18 cellular contexts compared by ENCODE assay signal in the genomic region with DNA sequence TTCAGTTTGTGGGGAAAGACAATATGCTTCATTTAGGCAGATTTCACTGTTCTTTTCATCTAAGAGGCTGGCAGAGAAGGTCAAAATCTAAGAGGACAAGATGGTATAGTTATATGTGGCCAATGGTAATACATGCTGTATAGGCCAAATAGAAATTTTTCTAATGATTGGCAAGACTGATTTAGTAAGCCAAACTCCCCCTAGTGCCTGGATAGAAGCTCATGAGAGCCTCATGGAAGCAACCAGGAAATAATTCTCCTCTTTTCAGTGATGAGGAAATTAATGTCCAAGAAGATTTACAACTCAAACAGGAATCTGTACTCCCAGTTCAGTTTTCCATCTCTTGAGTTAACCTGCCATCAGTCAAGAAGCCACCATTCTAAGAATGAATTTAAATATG.
DNase-seq lines count a peak whose midpoint lies in the region; ATAC-seq and TF ChIP-seq lines count a peak whose summit lies in the region.
"Had no signal": no experiment of that assay in that cellular context is flagged by ENCODE, and none has a peak within 500 bp of the region (broad histone marks: within the 10 kb centered on the region; RNA-seq: fewer than 3 reads in every experiment).

No MANE protein-coding gene starts in this region.

- no peaks in the 10 kb centered on the region for H3K4me1 ChIP-seq in DOHH2 (ENCODE audit: control insufficient read depth, low read length)

- H4K20me1 ChIP-seq in DOHH2 (ENCODE audit: control insufficient read depth, insufficient read depth, low read depth, low read length): no peaks in the 10 kb centered on the region

- TF ChIP-seq CTCF in DOHH2 (IDR thresholded peaks at IDR 0.05; ENCODE audit: low read depth, low read length, poor library complexity, severe bottlenecking): peak; percentile 11
- TF ChIP-seq CTCF in WERI-Rb-1 (IDR thresholded peaks at IDR 0.05; ENCODE audit: low read depth, low read length): 0 out of 2 replicates have a peak, but pooled peaks have one; percentile 1

- H3K9me3 ChIP-seq in DOHH2 (ENCODE audit: control insufficient read depth, insufficient read depth, low read length) (no peaks in the 10 kb centered on the region), WERI-Rb-1 (ENCODE audit: severe bottlenecking) (no peaks in the 10 kb centered on the region)

- no peak overlapping the region for H3K4me2 ChIP-seq in DOHH2 (ENCODE audit: low read length)
- H3K4me2 ChIP-seq: PC-9 had no signal

- in situ Hi-C loops in ACHN (cut with HindIII; ENCODE audit: low pct_ligation_motif_present, low pct_unique_long_range_greater_than_20kb, low sequenced_read_pairs): no loop called here

- H3K27ac ChIP-seq in DOHH2 (ENCODE audit: low read depth, low read length): no peak overlapping the region
- no peak overlapping the region for H3K27ac ChIP-seq in WERI-Rb-1
- H3K27ac ChIP-seq: PC-9 had no signal

- H3K4me3 ChIP-seq in DOHH2 (ENCODE audit: low read length) (no peak overlapping the region), WERI-Rb-1 (ENCODE audit: low read depth, low read length) (no peak overlapping the region)
- H3K4me3 ChIP-seq: PC-9 had no signal

- H3K9me2 ChIP-seq in DOHH2 (replicated peaks; ENCODE audit: control insufficient read depth, low read length): 0 out of 2 replicates have a peak, but pooled peaks cover 2% of the 10 kb centered on the region

- no peaks in the 10 kb centered on the region for H3F3A ChIP-seq in DOHH2 (ENCODE audit: control insufficient read depth, insufficient read depth)

- H3K27me3 ChIP-seq in DOHH2 (ENCODE audit: control insufficient read depth, low read length): no peaks in the 10 kb centered on the region
- no peaks in the 10 kb centered on the region for H3K27me3 ChIP-seq in WERI-Rb-1 (ENCODE audit: insufficient read depth, low read depth, severe bottlenecking)

- DNase-seq in ACHN (peak; percentile 14), NAMALWA (ENCODE audit: low spot score) (peak; percentile 13), WERI-Rb-1 (no peak), iPS-NIHi11 (ENCODE audit: low spot score) (no peak), Kasumi-1 (lab: John Stamatoyannopoulos, UW) (no peak)
- DNase-seq: CD4-positive, alpha-beta memory T cell; DND-41; GDM1; H7; Karpas-422; MM.1S; NCI-H1105; NCI-H1694; NCI-H2081 treated with DMSO at 0.1 percent for 48 hours; NCI-H748 treated with DMSO at 0.1 percent for 48 hours; PC-9 had no signal

- H3K36me3 ChIP-seq in DOHH2 (ENCODE audit: control insufficient read depth, low read length) (no peaks in the 10 kb centered on the region), WERI-Rb-1 (no peaks in the 10 kb centered on the region)

- ATAC-seq in HG03135 (IDR thresholded peaks at IDR 0.05; ENCODE audit: unreplicated experiment): no peak

- no peaks in the 10 kb centered on the region for H3K79me2 ChIP-seq in DOHH2 (ENCODE audit: control insufficient read depth, low read length)

Comparison
In these comparisons a context has a peak if more than half of its experiments do, and no peak if none do; other contexts are left out.
1. DNase-seq: peak in ACHN (single experiment) and NAMALWA (single experiment); none in WERI-Rb-1 (single experiment), iPS-NIHi11 (single experiment) and Kasumi-1 (0 of 2).